14 cellular contexts compared by ENCODE assay signal in the genomic region with DNA sequence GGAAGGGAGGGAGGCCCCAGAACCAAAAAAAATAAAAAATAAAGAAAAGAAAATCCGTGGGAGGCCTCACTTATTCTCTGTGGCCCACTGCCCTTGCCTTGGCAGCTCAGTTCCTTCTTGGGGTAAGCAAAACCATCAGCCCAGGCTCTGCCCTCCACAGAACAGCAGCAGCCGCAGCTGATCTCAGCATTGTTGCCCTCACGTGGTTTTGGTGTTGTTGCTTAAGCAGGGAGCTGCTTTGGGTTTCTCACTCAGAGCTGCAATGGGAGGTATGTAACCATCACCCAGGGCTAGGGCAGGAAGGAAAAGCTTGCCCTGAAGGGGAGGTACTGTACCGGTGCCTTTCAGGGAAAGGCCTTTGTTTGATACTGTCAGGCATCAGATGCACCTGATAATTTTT.
DNase-seq lines count a peak whose midpoint lies in the region; ATAC-seq and TF ChIP-seq lines count a peak whose summit lies in the region.
"Had no signal": no experiment of that assay in that cellular context is flagged by ENCODE, and none has a peak within 500 bp of the region (broad histone marks: within the 10 kb centered on the region; RNA-seq: fewer than 3 reads in every experiment).

No MANE protein-coding gene starts in this region.

- H3K9me3 ChIP-seq in H9 (ENCODE audit: control insufficient read depth, low read depth, low read length) (no peaks in the 10 kb centered on the region), gastrocnemius medialis (no peaks in the 10 kb centered on the region)
- no peaks in the 10 kb centered on the region for H3K9me3 ChIP-seq in CD4-positive, alpha-beta T cell (ENCODE audit: control insufficient read depth, low read length)

- no peak for TF ChIP-seq CTCF in H9 (conservative IDR thresholded peaks at IDR 0.05)
- TF ChIP-seq CTCF in astrocyte of the cerebellum (IDR thresholded peaks at IDR 0.05; ENCODE audit: low read depth, low read length, missing control alignments), result no peak
- no peak for TF ChIP-seq CTCF in gastrocnemius medialis (IDR thresholded peaks at IDR 0.05 in 4 of 5, conservative IDR thresholded peaks at IDR 0.05 in 1 of 5)
- no peak for TF ChIP-seq CTCF in CD4-positive, alpha-beta T cell (IDR thresholded peaks at IDR 0.05)
- TF ChIP-seq CTCF in GM10266 (IDR thresholded peaks at IDR 0.05; ENCODE audit: control insufficient read depth, insufficient read depth, low read depth, missing control alignments), result no peak

- no peak overlapping the region for H2AK5ac ChIP-seq in H9 (ENCODE audit: insufficient read length, low read length)

- no peaks in the 10 kb centered on the region for H3K79me2 ChIP-seq in H9 (ENCODE audit: insufficient read depth, low read length)

- H3K4me1 ChIP-seq in H9 (ENCODE audit: insufficient read depth, low read length), result peaks cover 6% of the 10 kb centered on the region; the same call in 1 of the 2 replicates
- no peaks in the 10 kb centered on the region for H3K4me1 ChIP-seq in gastrocnemius medialis
- H3K4me1 ChIP-seq: gastroesophageal sphincter had no signal

- POLR2A ChIA-PET in CD4-positive, alpha-beta T cell (lab: Charles Lee), result no interaction called here
- POLR2A ChIA-PET in naive thymus-derived CD8-positive, alpha-beta T cell (lab: Charles Lee), result no interaction called here

- H3K79me1 ChIP-seq in H9 (ENCODE audit: insufficient read depth, low read depth, low read length, poor library complexity, severe bottlenecking), result no peaks in the 10 kb centered on the region

- H3K4me3 ChIP-seq in astrocyte of the cerebellum (ENCODE audit: low read depth, low read length) (no peak overlapping the region), gastrocnemius medialis (no peak overlapping the region)
- H3K4me3 ChIP-seq: gastroesophageal sphincter had no signal

- in situ Hi-C loops in astrocyte of the cerebellum (cut with HindIII; ENCODE audit: low sequenced_read_pairs), result no loop called here
- in situ Hi-C loops in gastrocnemius medialis (cut with MboI; ENCODE audit: low sequenced_read_pairs in 4 of 4), result no loop called here

- no peak overlapping the region for H2BK20ac ChIP-seq in H9 (ENCODE audit: low read depth, low read length, poor library complexity, severe bottlenecking)

- no peak for TF ChIP-seq POLR2A in gastrocnemius medialis (IDR thresholded peaks at IDR 0.05)

- H3K36me3 Mint-ChIP-seq in H9 (ENCODE audit: insufficient read depth in 1 of 3, low read depth in 3 of 3), result peaks cover 0 to 10% (median 3%) of the 10 kb centered on the region in 3 experiments; a peak in 3 of 7 replicates
- H3K36me3 Mint-ChIP-seq in CD4-positive, alpha-beta T cell (ENCODE audit: low read depth), result no peaks in the 10 kb centered on the region
- H3K36me3 Mint-ChIP-seq in naive thymus-derived CD8-positive, alpha-beta T cell, result no peaks in the 10 kb centered on the region
- H3K36me3 Mint-ChIP-seq: CD8-positive, alpha-beta memory T cell; memory B cell had no signal

- no peak overlapping the region for H3T11ph ChIP-seq in H9 (ENCODE audit: low read length)

- H4K8ac ChIP-seq in H9 (replicated peaks; ENCODE audit: insufficient read length, low read depth, low read length), result no peak overlapping the region

- H4K91ac ChIP-seq in H9 (ENCODE audit: insufficient read length, low read depth, low read length), result no peak overlapping the region

- no peak overlapping the region for H4K5ac ChIP-seq in H9 (ENCODE audit: insufficient read length, low read depth, low read length)

- no peak overlapping the region for H2BK12ac ChIP-seq in H9 (ENCODE audit: insufficient read length, low read depth, low read length)

- no peak overlapping the region for H3K23ac ChIP-seq in H9 (ENCODE audit: insufficient read length, low read depth, low read length)

- no peak overlapping the region for H2BK5ac ChIP-seq in H9 (ENCODE audit: insufficient read length, low read length)

- H3K27me3 Mint-ChIP-seq in H9 (ENCODE audit: low read depth), result no peaks in the 10 kb centered on the region; the same call in 1 of the 2 replicates
- H3K27me3 Mint-ChIP-seq in CD4-positive, alpha-beta T cell, result no peaks in the 10 kb centered on the region
- peaks cover 0 to 16% (median 0%) of the 10 kb centered on the region in 5 donors for H3K27me3 Mint-ChIP-seq in naive thymus-derived CD8-positive, alpha-beta T cell
- H3K27me3 Mint-ChIP-seq: CD8-positive, alpha-beta memory T cell; memory B cell had no signal

- no peak overlapping the region for H3K27ac Mint-ChIP-seq in H9
- no peak overlapping the region for H3K27ac Mint-ChIP-seq in CD4-positive, alpha-beta T cell
- H3K27ac Mint-ChIP-seq in naive thymus-derived CD8-positive, alpha-beta T cell, result no peak overlapping the region
- H3K27ac Mint-ChIP-seq: CD8-positive, alpha-beta memory T cell; memory B cell had no signal

- ATAC-seq in gastrocnemius medialis, result no peak
- ATAC-seq in CD4-positive, alpha-beta T cell (ENCODE audit: poor library complexity), result no peak
- ATAC-seq in naive thymus-derived CD8-positive, alpha-beta T cell, result no peak
- ATAC-seq: gastroesophageal sphincter had no signal

- H3K27me3 ChIP-seq in H9 (ENCODE audit: insufficient read depth, low read length) (no peaks in the 10 kb centered on the region), gastrocnemius medialis (no peaks in the 10 kb centered on the region)
- no peaks in the 10 kb centered on the region for H3K27me3 ChIP-seq in CD4-positive, alpha-beta T cell (ENCODE audit: control insufficient read depth, insufficient read depth, low read length)

- H3K4me2 ChIP-seq in H9 (ENCODE audit: insufficient read depth, insufficient read length, low read length), result no peak overlapping the region

- no peaks in the 10 kb centered on the region for H3K36me3 ChIP-seq in gastrocnemius medialis
- H3K36me3 ChIP-seq: gastroesophageal sphincter had no signal

- intact Hi-C loops in gastrocnemius medialis (cut with DNase I; ENCODE audit: low total_unique reads), result no loop called here
- intact Hi-C loops in CD4-positive, alpha-beta T cell (cut with DNase I, micrococcal nuclease), result no loop called here

- WGBS in H9 (ENCODE audit: extremely low coverage, insufficient read length, low lambda C conversion rate), result no CpG with 5 or more reads among the region's 4 CpGs

- DNase-seq in H9 (peak; percentile 44), astrocyte of the cerebellum (ENCODE audit: low read depth) (peak; percentile 88), inferior parietal cortex (ENCODE audit: extremely low spot score) (peak; percentile 11), gastrocnemius medialis (peak; percentile 6 to 16), GM10266 (ENCODE audit: extremely low spot score) (no peak), GM19238 (ENCODE audit: insufficient read length, low spot score) (no peak)
- DNase-seq in CD4-positive, alpha-beta T cell, result no peak
- DNase-seq in naive thymus-derived CD8-positive, alpha-beta T cell, result no peak
- DNase-seq: activated CD8-positive, alpha-beta memory T cell treated with anti-CD3 and anti-CD28 coated beads, Interleukin-2, amount 50 U/mL, for 4 hours; CD8-positive, alpha-beta memory T cell; NCI-H524 treated with DMSO at 0.1 percent for 48 hours; SIG-M5 had no signal

- peaks cover 7% of the 10 kb centered on the region in 2 experiments; a peak in 4 of 5 replicates for H3K9me3 Mint-ChIP-seq in H9
- H3K9me3 Mint-ChIP-seq in CD4-positive, alpha-beta T cell, result no peaks in the 10 kb centered on the region
- H3K9me3 Mint-ChIP-seq in naive thymus-derived CD8-positive, alpha-beta T cell, result peaks cover 0 to 26% (median 3%) of the 10 kb centered on the region in 9 donors

- no peak overlapping the region for H3K9ac ChIP-seq in H9 (ENCODE audit: extremely low read depth, insufficient read length, low read length)

- H3K56ac ChIP-seq in H9 (ENCODE audit: insufficient read length, low read depth, low read length), result no peak overlapping the region

- no peaks in the 10 kb centered on the region for H3K23me2 ChIP-seq in H9 (ENCODE audit: insufficient read length, low read depth, low read length, poor library complexity, severe bottlenecking)

- no peak overlapping the region for H3K14ac ChIP-seq in H9 (ENCODE audit: insufficient read depth, low read length)

- H2BK15ac ChIP-seq in H9 (ENCODE audit: low read depth, low read length), result no peak overlapping the region

- H4K20me1 ChIP-seq in H9 (ENCODE audit: control insufficient read depth, insufficient read depth, insufficient read length), result no peaks in the 10 kb centered on the region

- H3K4me3 Mint-ChIP-seq in H9, result no peak overlapping the region
- no peak overlapping the region for H3K4me3 Mint-ChIP-seq in CD4-positive, alpha-beta T cell
- no peak overlapping the region for H3K4me3 Mint-ChIP-seq in naive thymus-derived CD8-positive, alpha-beta T cell
- H3K4me3 Mint-ChIP-seq: CD8-positive, alpha-beta memory T cell; memory B cell had no signal

- CTCF ChIA-PET in CD4-positive, alpha-beta T cell (lab: Charles Lee), result no interaction called here

- H3K4ac ChIP-seq in H9 (ENCODE audit: low read depth, low read length), result no peak overlapping the region

- H3K18ac ChIP-seq in H9 (ENCODE audit: insufficient read length, low read depth, low read length), result no peak overlapping the region

- no peak overlapping the region for H2AFZ ChIP-seq in H9 (ENCODE audit: low read length)

- H3K27ac ChIP-seq in H9 (ENCODE audit: insufficient read length, low read depth, low read length) (no peak overlapping the region), gastrocnemius medialis (no peak overlapping the region)
- H3K27ac ChIP-seq in CD4-positive, alpha-beta T cell (ENCODE audit: low read depth, low read length), result no peak overlapping the region
- H3K27ac ChIP-seq: gastroesophageal sphincter had no signal

- peaks cover 12 to 20% of the 10 kb centered on the region in 2 experiments for H3K4me1 Mint-ChIP-seq in H9
- H3K4me1 Mint-ChIP-seq in CD4-positive, alpha-beta T cell (ENCODE audit: low read depth), result no peaks in the 10 kb centered on the region
- no peaks in the 10 kb centered on the region for H3K4me1 Mint-ChIP-seq in naive thymus-derived CD8-positive, alpha-beta T cell
- H3K4me1 Mint-ChIP-seq: CD8-positive, alpha-beta memory T cell; memory B cell had no signal

- no peak overlapping the region for H2BK120ac ChIP-seq in H9 (ENCODE audit: low read depth, low read length, poor library complexity, severe bottlenecking)

Comparison
In these comparisons a context has a peak if more than half of its experiments do, and no peak if none do; other contexts are left out.
1. DNase-seq: peak in H9 (single experiment), astrocyte of the cerebellum (single experiment), inferior parietal cortex (single experiment) and gastrocnemius medialis (2 of 2); none in CD4-positive, alpha-beta T cell (0 of 10), GM10266 (single experiment), GM19238 (single experiment) and naive thymus-derived CD8-positive, alpha-beta T cell (0 of 10).